Comparison of ENCODE assay signal across 12 cellular contexts in the genomic region with DNA sequence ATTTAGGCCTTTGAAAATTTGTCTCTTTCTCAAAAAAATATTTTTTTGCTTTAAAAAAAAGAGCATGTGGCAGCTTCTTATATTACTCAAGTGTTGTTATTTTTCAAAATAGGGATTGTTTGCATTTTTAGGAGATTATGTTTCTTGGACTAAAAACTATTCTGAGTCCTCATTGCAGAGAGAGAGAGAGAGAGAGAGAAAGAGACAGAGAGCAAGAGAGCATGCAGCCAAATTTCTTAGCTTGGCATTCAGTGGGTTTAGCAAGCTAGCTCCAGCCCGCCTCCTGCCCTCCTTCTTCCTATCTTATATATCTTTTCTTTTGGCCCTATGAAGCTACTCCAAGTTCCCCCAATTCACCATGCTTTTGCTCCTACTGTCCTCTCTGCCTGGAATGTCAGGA. TPM values are rescaled to one million over a fixed set of nuclear protein-coding genes. Genes with fewer than 3 reads are reported as not detected.
"Had no signal": no experiment of that assay in that cellular context is flagged by ENCODE, and none has a peak within 500 bp of the region (broad histone marks: within the 10 kb centered on the region; RNA-seq: fewer than 3 reads in every experiment).

No MANE protein-coding gene starts in this region.

- H3K27me3 Mint-ChIP-seq: stimulated activated naive B cell treated with anti-CD40 and anti-IgM and Interleukin-4, amounts not matched to agents 10 μg/mL and 1 μg/mL and 100 μg/mL, for 72 hours had no signal

- H3K4me1 Mint-ChIP-seq: activated CD8-positive, alpha-beta memory T cell treated with anti-CD3 and anti-CD28 coated beads, Interleukin-2, amount 10 ng/mL, durations not matched to agents 7 days and 5 days; activated naive CD8-positive, alpha-beta T cell treated with anti-CD3 and anti-CD28 coated beads for 36 hours had no signal

- H3K4me3 Mint-ChIP-seq: activated CD8-positive, alpha-beta memory T cell treated with anti-CD3 and anti-CD28 coated beads, Interleukin-2, amount 10 ng/mL, durations not matched to agents 7 days and 5 days; activated naive CD8-positive, alpha-beta T cell treated with anti-CD3 and anti-CD28 coated beads for 36 hours; activated T-cell treated with anti-CD3 and anti-CD28 coated beads, Interleukin-2, amount 50 U/mL, for 4 hours; stimulated activated naive B cell treated with anti-CD40 and anti-IgM and Interleukin-4, amounts not matched to agents 10 μg/mL and 1 μg/mL and 100 μg/mL, for 72 hours had no signal

- H3K9me3 Mint-ChIP-seq: activated naive CD8-positive, alpha-beta T cell treated with anti-CD3 and anti-CD28 coated beads for 36 hours; activated T-cell treated with anti-CD3 and anti-CD28 coated beads, Interleukin-2, amount 50 U/mL, for 4 hours; stimulated activated naive B cell treated with anti-CD40 and anti-IgM and Interleukin-4, amounts not matched to agents 10 μg/mL and 1 μg/mL and 100 μg/mL, for 72 hours had no signal

- H3K4me1 ChIP-seq: breast epithelium, suprapubic skin had no signal

- H3K4me3 ChIP-seq: breast epithelium, suprapubic skin had no signal

- H3K36me3 Mint-ChIP-seq: activated CD8-positive, alpha-beta memory T cell treated with anti-CD3 and anti-CD28 coated beads, Interleukin-2, amount 10 ng/mL, durations not matched to agents 7 days and 5 days; activated naive CD8-positive, alpha-beta T cell treated with anti-CD3 and anti-CD28 coated beads for 36 hours; stimulated activated naive B cell treated with anti-CD40 and anti-IgM and Interleukin-4, amounts not matched to agents 10 μg/mL and 1 μg/mL and 100 μg/mL, for 72 hours had no signal

- H3K36me3 ChIP-seq: breast epithelium, suprapubic skin had no signal

- DNase-seq: activated CD4-positive, alpha-beta T cell treated with anti-CD3 and anti-CD28 coated beads for 1 hour; activated CD4-positive, alpha-beta T cell treated with anti-CD3 and anti-CD28 coated beads, Interleukin-2, amount 50 U/mL, for 48 hours; activated CD8-positive, alpha-beta memory T cell treated with anti-CD3 and anti-CD28 coated beads, Interleukin-2, amount 10 ng/mL, durations not matched to agents 7 days and 5 days; activated gamma-delta T cell; activated naive CD8-positive, alpha-beta T cell treated with anti-CD3 and anti-CD28 coated beads for 36 hours; activated T-cell treated with anti-CD3 and anti-CD28 coated beads, Interleukin-2, amount 50 U/mL, for 4 hours; hippocampal formation; right cardiac atrium; stimulated activated naive B cell treated with anti-CD40 and anti-IgM and Interleukin-4, amounts not matched to agents 10 μg/mL and 1 μg/mL and 100 μg/mL, for 72 hours had no signal

- H3K27ac Mint-ChIP-seq: activated CD8-positive, alpha-beta memory T cell treated with anti-CD3 and anti-CD28 coated beads, Interleukin-2, amount 10 ng/mL, durations not matched to agents 7 days and 5 days; activated naive CD8-positive, alpha-beta T cell treated with anti-CD3 and anti-CD28 coated beads for 36 hours; progenitor cell of endocrine pancreas; stimulated activated naive B cell treated with anti-CD40 and anti-IgM and Interleukin-4, amounts not matched to agents 10 μg/mL and 1 μg/mL and 100 μg/mL, for 72 hours had no signal

- H3K27me3 ChIP-seq: suprapubic skin had no signal

- ATAC-seq: activated CD8-positive, alpha-beta memory T cell treated with anti-CD3 and anti-CD28 coated beads, Interleukin-2, amount 10 ng/mL, durations not matched to agents 7 days and 5 days; activated T-cell treated with anti-CD3 and anti-CD28 coated beads, Interleukin-2, amount 50 U/mL, for 4 hours; right cardiac atrium; stimulated activated naive B cell treated with anti-CD40 and anti-IgM and Interleukin-4, amounts not matched to agents 10 μg/mL and 1 μg/mL and 100 μg/mL, for 72 hours had no signal

- H3K27ac ChIP-seq: breast epithelium, suprapubic skin had no signal

RNA-seq across cellular contexts. Expression of a gene that starts 55.7 kb away (rescaled TPM):
- total RNA-seq: activated CD8-positive, alpha-beta memory T cell treated with anti-CD3 and anti-CD28 coated beads, Interleukin-2, amount 10 ng/mL, durations not matched to agents 7 days and 5 days; activated naive CD8-positive, alpha-beta T cell treated with anti-CD3 and anti-CD28 coated beads for 36 hours had no signal
